In the genomic region with DNA sequence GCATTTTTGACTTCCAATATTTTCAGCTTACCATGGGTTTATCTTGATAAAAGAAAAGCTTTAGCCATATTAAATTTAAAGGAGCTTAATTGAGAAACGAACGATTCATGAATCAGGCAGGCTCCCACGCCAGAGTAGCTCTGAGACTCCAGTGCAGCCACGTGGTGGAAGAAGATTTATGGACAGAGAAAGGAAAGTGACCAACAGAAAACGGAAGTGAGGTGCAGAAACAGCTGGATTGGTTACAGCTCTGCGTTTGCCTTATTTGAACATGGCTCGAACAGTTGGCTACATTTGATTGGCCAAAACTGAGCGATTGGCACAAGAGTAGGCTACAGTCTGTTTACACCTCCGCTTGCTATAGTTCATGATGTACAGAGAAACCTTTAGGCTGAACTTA, we compare ENCODE assay signal across 15 cellular contexts.
DNase-seq lines count a peak whose midpoint lies in the region; ATAC-seq and TF ChIP-seq lines count a peak whose summit lies in the region.
"Had no signal": no experiment of that assay in that cellular context is flagged by ENCODE, and none has a peak within 500 bp of the region (broad histone marks: within the 10 kb centered on the region; RNA-seq: fewer than 3 reads in every experiment).

No MANE protein-coding gene starts in this region.

- no peaks in the 10 kb centered on the region for H3K79me1 ChIP-seq in neuronal stem cell (ENCODE audit: low read depth, low read length)

- ATAC-seq in GM21381 (IDR thresholded peaks at IDR 0.05; ENCODE audit: unreplicated experiment): no peak
- ATAC-seq: CD8-positive, alpha-beta T cell; GM12878 had no signal

- no peak overlapping the region for H2AK5ac ChIP-seq in neuronal stem cell (ENCODE audit: low read depth, low read length)

- H3K27ac ChIP-seq in neuronal stem cell (replicated peaks; ENCODE audit: low read length) (no peak overlapping the region), WERI-Rb-1 (no peak overlapping the region)
- H3K27ac ChIP-seq: BLaER1 treated with 17β-estradiol and CSF1 and Interleukin-3, amounts not matched to agents 10 nM and 100 nM had no signal

- H2BK120ac ChIP-seq in neuronal stem cell (ENCODE audit: low read depth, low read length): no peak overlapping the region

- H3K4ac ChIP-seq in neuronal stem cell (ENCODE audit: low read length): no peak overlapping the region

- no peaks in the 10 kb centered on the region for H3K4me1 ChIP-seq in neuronal stem cell (ENCODE audit: control insufficient read depth in 2 of 2, insufficient read depth in 1 of 2, low read depth in 1 of 2, low read length in 2 of 2)

- peak overlapping the region; percentile 26 for H3K27ac Mint-ChIP-seq in activated T-helper 2 cell treated with anti-CD3 and anti-CD28 coated beads, Interferon-gamma antibody, Interleukin-2, Interleukin-4, amounts not matched to agents 10 μg/mL and 5 μg/mL and 100 μg/mL, durations not matched to agents 14 hours and 24 hours and 36 hours
- H3K27ac Mint-ChIP-seq: B cell; CD8-positive, alpha-beta T cell had no signal

- H2BK5ac ChIP-seq in neuronal stem cell (ENCODE audit: low read length): no peak overlapping the region

- DNase-seq in A172 (ENCODE audit: low spot score): peak; percentile 40
- DNase-seq in RPMI7951 (ENCODE audit: low read depth): peak; percentile 68
- no peak for DNase-seq in activated T-helper 2 cell treated with anti-CD3 and anti-CD28 coated beads, Interferon-gamma antibody, Interleukin-2, Interleukin-4, amounts not matched to agents 10 μg/mL and 5 μg/mL and 100 μg/mL, durations not matched to agents 14 hours and 24 hours and 36 hours (ENCODE audit: low spot score)
- DNase-seq in neuronal stem cell (ENCODE audit: low spot score): no peak
- DNase-seq in GDM1 (lab: John Stamatoyannopoulos, UW): no peak
- no peak for DNase-seq in WERI-Rb-1
- DNase-seq: 8988T; Calu3; CD8-positive, alpha-beta T cell; DMS79 treated with DMSO at 0.1 percent for 48 hours; HCEC 1CT had no signal

- H2BK15ac ChIP-seq in neuronal stem cell (ENCODE audit: low read length): no peak overlapping the region

- WGBS in neuronal stem cell (ENCODE audit: extremely low coverage in 2 of 2, insufficient read length in 2 of 2, insufficient replicate concordance in 1 of 2), 2 donors: no CpG with 5 or more reads among the region's 9 CpGs

- H3K27me3 Mint-ChIP-seq in activated T-helper 2 cell treated with anti-CD3 and anti-CD28 coated beads, Interferon-gamma antibody, Interleukin-2, Interleukin-4, amounts not matched to agents 10 μg/mL and 5 μg/mL and 100 μg/mL, durations not matched to agents 14 hours and 24 hours and 36 hours (ENCODE audit: low read depth): no peaks in the 10 kb centered on the region
- H3K27me3 Mint-ChIP-seq: B cell had no signal

- H2BK12ac ChIP-seq in neuronal stem cell (ENCODE audit: low read length): no peak overlapping the region

- H3K9me3 ChIP-seq in neuronal stem cell (replicated peaks in 1 of 2; ENCODE audit: control insufficient read depth in 2 of 2, insufficient read depth in 1 of 2, low read depth in 1 of 2, low read length in 2 of 2) (no peaks in the 10 kb centered on the region), WERI-Rb-1 (ENCODE audit: severe bottlenecking) (no peaks in the 10 kb centered on the region)
- H3K9me3 ChIP-seq: BLaER1 treated with 17β-estradiol and CSF1 and Interleukin-3, amounts not matched to agents 10 nM and 100 nM had no signal

- peaks cover 32% of the 10 kb centered on the region for H3K36me3 Mint-ChIP-seq in activated T-helper 2 cell treated with anti-CD3 and anti-CD28 coated beads, Interferon-gamma antibody, Interleukin-2, Interleukin-4, amounts not matched to agents 10 μg/mL and 5 μg/mL and 100 μg/mL, durations not matched to agents 14 hours and 24 hours and 36 hours (ENCODE audit: low read depth)
- H3K36me3 Mint-ChIP-seq: CD8-positive, alpha-beta T cell had no signal

- H3K9me3 Mint-ChIP-seq in activated T-helper 2 cell treated with anti-CD3 and anti-CD28 coated beads, Interferon-gamma antibody, Interleukin-2, Interleukin-4, amounts not matched to agents 10 μg/mL and 5 μg/mL and 100 μg/mL, durations not matched to agents 14 hours and 24 hours and 36 hours: no peaks in the 10 kb centered on the region
- H3K9me3 Mint-ChIP-seq: CD8-positive, alpha-beta T cell had no signal

- H4K91ac ChIP-seq in neuronal stem cell (ENCODE audit: low read depth, low read length, poor library complexity): no peak overlapping the region

- no peak overlapping the region for H3K18ac ChIP-seq in neuronal stem cell (ENCODE audit: low read length)

- no peaks in the 10 kb centered on the region for H3K36me3 ChIP-seq in neuronal stem cell (replicated peaks in 1 of 2; ENCODE audit: control insufficient read depth in 2 of 2, insufficient read depth in 2 of 2, low read length in 2 of 2)
- H3K36me3 ChIP-seq in WERI-Rb-1: no peaks in the 10 kb centered on the region
- H3K36me3 ChIP-seq: BLaER1 treated with 17β-estradiol and CSF1 and Interleukin-3, amounts not matched to agents 10 nM and 100 nM had no signal

- H3K14ac ChIP-seq in neuronal stem cell (ENCODE audit: low read length): no peak overlapping the region

- peaks cover 35% of the 10 kb centered on the region for H3K4me1 Mint-ChIP-seq in activated T-helper 2 cell treated with anti-CD3 and anti-CD28 coated beads, Interferon-gamma antibody, Interleukin-2, Interleukin-4, amounts not matched to agents 10 μg/mL and 5 μg/mL and 100 μg/mL, durations not matched to agents 14 hours and 24 hours and 36 hours (ENCODE audit: low read depth)
- H3K4me1 Mint-ChIP-seq: B cell had no signal

- no peak overlapping the region for H3K4me2 ChIP-seq in neuronal stem cell (ENCODE audit: insufficient read depth, low read length, poor library complexity, severe bottlenecking)
- H3K4me2 ChIP-seq: BLaER1 treated with 17β-estradiol and CSF1 and Interleukin-3, amounts not matched to agents 10 nM and 100 nM had no signal

- TF ChIP-seq CTCF in WERI-Rb-1 (IDR thresholded peaks at IDR 0.05; ENCODE audit: low read depth, low read length): no peak

- H2AFZ ChIP-seq in neuronal stem cell (ENCODE audit: low read length): peak overlapping the region; percentile 10

- no peak overlapping the region for H3K4me3 Mint-ChIP-seq in activated T-helper 2 cell treated with anti-CD3 and anti-CD28 coated beads, Interferon-gamma antibody, Interleukin-2, Interleukin-4, amounts not matched to agents 10 μg/mL and 5 μg/mL and 100 μg/mL, durations not matched to agents 14 hours and 24 hours and 36 hours (ENCODE audit: low read depth)
- H3K4me3 Mint-ChIP-seq: B cell; CD8-positive, alpha-beta T cell had no signal

- H4K8ac ChIP-seq in neuronal stem cell (ENCODE audit: low read depth, low read length): no peak overlapping the region

- no peaks in the 10 kb centered on the region for H3K27me3 ChIP-seq in neuronal stem cell (ENCODE audit: control insufficient read depth in 3 of 3, insufficient read depth in 3 of 3, low read depth in 1 of 3, low read length in 3 of 3)
- peaks cover 7% of the 10 kb centered on the region for H3K27me3 ChIP-seq in WERI-Rb-1 (ENCODE audit: insufficient read depth, low read depth, severe bottlenecking)
- H3K27me3 ChIP-seq: BLaER1 treated with 17β-estradiol and CSF1 and Interleukin-3, amounts not matched to agents 10 nM and 100 nM had no signal

- no peak overlapping the region for H3K23ac ChIP-seq in neuronal stem cell (ENCODE audit: low read depth, low read length, poor library complexity)

- H3K4me3 ChIP-seq in neuronal stem cell (ENCODE audit: low read length in 2 of 2) (no peak overlapping the region), WERI-Rb-1 (ENCODE audit: low read depth, low read length) (no peak overlapping the region)
- H3K4me3 ChIP-seq: BLaER1 treated with 17β-estradiol and CSF1 and Interleukin-3, amounts not matched to agents 10 nM and 100 nM; GM12878 had no signal

- intact Hi-C loops in activated T-helper 2 cell treated with anti-CD3 and anti-CD28 coated beads, Interferon-gamma antibody, Interleukin-2, Interleukin-4, amounts not matched to agents 10 μg/mL and 5 μg/mL and 100 μg/mL, durations not matched to agents 14 hours and 24 hours and 36 hours (cut with micrococcal nuclease): no loop called here

- no peak overlapping the region for H3K9ac ChIP-seq in neuronal stem cell (ENCODE audit: low read depth, low read length, poor library complexity)
- H3K9ac ChIP-seq: BLaER1 treated with 17β-estradiol and CSF1 and Interleukin-3, amounts not matched to agents 10 nM and 100 nM had no signal

Comparison
In these comparisons a context has a peak if more than half of its experiments do, and no peak if none do; other contexts are left out.
1. DNase-seq: peak in A172 (single experiment) and RPMI7951 (single experiment); none in activated T-helper 2 cell treated with anti-CD3 and anti-CD28 coated beads, Interferon-gamma antibody, Interleukin-2, Interleukin-4, amounts not matched to agents 10 μg/mL and 5 μg/mL and 100 μg/mL, durations not matched to agents 14 hours and 24 hours and 36 hours (single experiment), neuronal stem cell (single experiment), GDM1 (single experiment) and WERI-Rb-1 (single experiment).